Comparison of ENCODE assay signal across 10 cellular contexts in the genomic region with DNA sequence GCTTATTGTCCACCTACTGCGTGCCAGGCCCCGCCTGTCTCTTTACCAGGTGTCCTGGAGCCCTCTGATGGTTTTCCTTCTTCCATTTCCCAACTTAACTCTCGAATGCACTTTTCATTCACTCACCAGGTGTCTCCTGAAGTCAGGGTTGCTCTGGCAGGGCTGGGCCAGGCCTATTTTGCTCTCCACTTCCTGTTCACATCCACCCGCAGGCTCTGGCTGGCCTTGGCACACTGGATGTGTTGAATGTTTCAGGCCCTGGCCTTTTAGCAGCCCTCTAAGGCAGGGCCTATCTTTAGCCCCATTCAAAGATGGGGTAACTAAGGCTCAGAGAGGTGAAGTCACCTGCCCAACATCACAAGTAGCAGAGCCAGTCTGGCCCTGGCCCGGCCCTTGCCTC. TPM values are rescaled to one million over a fixed set of nuclear protein-coding genes. Genes with fewer than 3 reads are reported as not detected.
DNase-seq lines count a peak whose midpoint lies in the region; ATAC-seq and TF ChIP-seq lines count a peak whose summit lies in the region.
"Had no signal": no experiment of that assay in that cellular context is flagged by ENCODE, and none has a peak within 500 bp of the region (broad histone marks: within the 10 kb centered on the region; RNA-seq: fewer than 3 reads in every experiment).

No MANE protein-coding gene starts in this region.

- H3K9me3 Mint-ChIP-seq in activated CD4-positive, alpha-beta T cell treated with anti-CD3 and anti-CD28 coated beads for 36 hours (ENCODE audit: low read depth) = no peaks in the 10 kb centered on the region
- H3K9me3 Mint-ChIP-seq in activated naive CD4-positive, alpha-beta T cell treated with anti-CD3 and anti-CD28 coated beads, Interleukin-2, amount 50 U/mL, for 72 hours = no peaks in the 10 kb centered on the region

- H3K27ac Mint-ChIP-seq in activated CD4-positive, alpha-beta T cell treated with anti-CD3 and anti-CD28 coated beads for 36 hours = peak overlapping the region; percentile 83
- peak overlapping the region; percentile 80 to 92 for H3K27ac Mint-ChIP-seq in activated naive CD4-positive, alpha-beta T cell treated with anti-CD3 and anti-CD28 coated beads, Interleukin-2, amount 50 U/mL, for 72 hours

- no peaks in the 10 kb centered on the region for H3K27me3 Mint-ChIP-seq in activated CD4-positive, alpha-beta T cell treated with anti-CD3 and anti-CD28 coated beads for 36 hours

- no peaks in the 10 kb centered on the region for H3K9me3 ChIP-seq in stomach

- H3K36me3 Mint-ChIP-seq in activated CD4-positive, alpha-beta T cell treated with anti-CD3 and anti-CD28 coated beads for 36 hours (ENCODE audit: low read depth) = peaks cover 14% of the 10 kb centered on the region
- no peaks in the 10 kb centered on the region for H3K36me3 Mint-ChIP-seq in activated naive CD4-positive, alpha-beta T cell treated with anti-CD3 and anti-CD28 coated beads, Interleukin-2, amount 50 U/mL, for 72 hours

- 71 to 88% (median 78%) methylated on average over 5 of the region's 5 CpGs for WGBS in stomach, 5 donors

- POLR2A ChIA-PET in activated CD4-positive, alpha-beta T cell treated with anti-CD3 and anti-CD28 coated beads for 36 hours (lab: Charles Lee) = no interaction called here

- no peak overlapping the region for H3K4me3 Mint-ChIP-seq in activated CD4-positive, alpha-beta T cell treated with anti-CD3 and anti-CD28 coated beads for 36 hours

- H3K4me3 ChIP-seq in stomach = no peak overlapping the region

- no peak for TF ChIP-seq POLR2A in stomach (IDR thresholded peaks at IDR 0.05)

- peaks cover 35 to 61% (median 56%) of the 10 kb centered on the region in 4 donors for H3K36me3 ChIP-seq in stomach

- TF ChIP-seq EP300 in stomach (IDR thresholded peaks at IDR 0.05) = no peak

- intact Hi-C loops in activated CD4-positive, alpha-beta T cell treated with anti-CD3 and anti-CD28 coated beads for 36 hours (cut with DNase I, micrococcal nuclease) = no loop called here
- intact Hi-C loops in left colon (cut with DNase I, micrococcal nuclease) (no loop called here), stomach (cut with DNase I; ENCODE audit: low total_unique reads) (no loop called here)

- CTCF ChIA-PET in activated CD4-positive, alpha-beta T cell treated with anti-CD3 and anti-CD28 coated beads for 36 hours (lab: Charles Lee) = interaction anchor here (1.1 kb wide), 1 partner anchor 30 kb away, joined by 3 read pairs; no protein-coding TSS in a partner anchor

- no peak for TF ChIP-seq CTCF in stomach (IDR thresholded peaks at IDR 0.05)

- H3K27me3 ChIP-seq in stomach = no peaks in the 10 kb centered on the region

- peak overlapping the region; percentile 15 to 63 (median 44) for H3K27ac ChIP-seq in stomach

- DNase-seq in activated CD4-positive, alpha-beta T cell treated with anti-CD3 and anti-CD28 coated beads for 36 hours = no peak
- DNase-seq in activated CD4-positive, alpha-beta T cell treated with anti-CD3 and anti-CD28 coated beads, Interleukin-2, amount 50 U/mL, for 48 hours = no peak
- no peak for DNase-seq in activated naive CD4-positive, alpha-beta T cell treated with anti-CD3 and anti-CD28 coated beads, Interleukin-2, amount 50 U/mL, for 72 hours (ENCODE audit: low spot score in 2 of 2)
- peak in 1 of 2 donors; percentile 23 for DNase-seq in left colon
- no peak for DNase-seq in stomach
- no peak for DNase-seq in NOMO-1 treated with DMSO at 0.1 percent for 48 hours (lab: John Stamatoyannopoulos, UW; ENCODE audit: unreplicated experiment)
- DNase-seq in cortex of kidney (lab: John Stamatoyannopoulos, UW) = no peak
- DNase-seq: dermis blood vessel endothelial cell, NCI-H187 had no signal

- ATAC-seq in activated CD4-positive, alpha-beta T cell treated with anti-CD3 and anti-CD28 coated beads for 36 hours = no peak
- ATAC-seq in activated naive CD4-positive, alpha-beta T cell treated with anti-CD3 and anti-CD28 coated beads, Interleukin-2, amount 50 U/mL, for 72 hours = no peak
- peak; percentile 29 for ATAC-seq in left colon
- ATAC-seq in GM18520 (IDR thresholded peaks at IDR 0.05; ENCODE audit: unreplicated experiment) = no peak

- H3K4me1 ChIP-seq in stomach = peaks cover 23 to 63% (median 43%) of the 10 kb centered on the region in 4 donors

- peaks cover 80% of the 10 kb centered on the region for H3K4me1 Mint-ChIP-seq in activated CD4-positive, alpha-beta T cell treated with anti-CD3 and anti-CD28 coated beads for 36 hours

RNA-seq across cellular contexts. Expression of a gene that starts 16.4 kb away (rescaled TPM):
- 10 to 100 TPM; 14.9 to 15.5 TPM for total RNA-seq in activated CD4-positive, alpha-beta T cell treated with anti-CD3 and anti-CD28 coated beads for 36 hours
- 10 to 100 TPM; 16.3 to 20.9 TPM for total RNA-seq in activated naive CD4-positive, alpha-beta T cell treated with anti-CD3 and anti-CD28 coated beads, Interleukin-2, amount 50 U/mL, for 72 hours
- total RNA-seq in left colon = 10 to 100 TPM; 21.8 to 38.3 TPM
- 10 to 100 TPM; 14.7 to 63.7 (median 25.1) TPM for total RNA-seq in stomach
- polyA plus RNA-seq in stomach = 10 to 100 TPM; 11.2 to 22.7 (median 13.6) TPM

RNA-seq across cellular contexts. Expression of a gene that starts 16.6 kb away (rescaled TPM):
- total RNA-seq in activated CD4-positive, alpha-beta T cell treated with anti-CD3 and anti-CD28 coated beads for 36 hours = 10 to 100 TPM; 14.8 to 18.5 TPM
- total RNA-seq in activated naive CD4-positive, alpha-beta T cell treated with anti-CD3 and anti-CD28 coated beads, Interleukin-2, amount 50 U/mL, for 72 hours = 10 to 100 TPM; 19.9 to 49.0 TPM
- total RNA-seq in left colon (1 to 10 TPM; 2.1 TPM), stomach (10 to 100 TPM in 2 of 5 donors, 1 to 10 TPM in 2, under 1 TPM in 1; 0.58 to 25.7 (median 6.1) TPM)
- 1 to 10 TPM; 4.8 to 7.5 (median 5.3) TPM for polyA plus RNA-seq in stomach

RNA-seq across cellular contexts. Expression of a gene that starts 22.4 kb away (rescaled TPM):
- under 1 TPM; 0.21 to 0.44 TPM for total RNA-seq in activated CD4-positive, alpha-beta T cell treated with anti-CD3 and anti-CD28 coated beads for 36 hours
- under 1 TPM; 0.54 to 0.64 TPM for total RNA-seq in activated naive CD4-positive, alpha-beta T cell treated with anti-CD3 and anti-CD28 coated beads, Interleukin-2, amount 50 U/mL, for 72 hours
- total RNA-seq in left colon (1 to 10 TPM; 1.5 to 7.1 TPM), stomach (10 to 100 TPM in 4 of 5 donors, 1 to 10 TPM in 1; 1.4 to 37.3 (median 13.8) TPM)
- 10 to 100 TPM; 43.9 to 55.8 (median 49.1) TPM for polyA plus RNA-seq in stomach

RNA-seq across cellular contexts. Expression of a gene that starts 49.0 kb away (rescaled TPM):
- 1 to 10 TPM; 4.8 to 5.0 TPM for total RNA-seq in activated CD4-positive, alpha-beta T cell treated with anti-CD3 and anti-CD28 coated beads for 36 hours
- total RNA-seq in activated naive CD4-positive, alpha-beta T cell treated with anti-CD3 and anti-CD28 coated beads, Interleukin-2, amount 50 U/mL, for 72 hours = 1 to 10 TPM; 5.1 to 5.6 TPM
- 10 to 100 TPM; 12.1 to 12.8 TPM for total RNA-seq in left colon
- total RNA-seq in stomach = 10 to 100 TPM in 1 of 5 donors, 1 to 10 TPM in 3, under 1 TPM in 1; 0.58 to 17.1 (median 9.4) TPM
- 1 to 10 TPM; 3.2 to 8.1 (median 6.2) TPM for polyA plus RNA-seq in stomach

RNA-seq across cellular contexts. Expression of a gene that starts 49.1 kb away (rescaled TPM):
- 100 to 1,000 TPM; 102 to 124 TPM for total RNA-seq in activated CD4-positive, alpha-beta T cell treated with anti-CD3 and anti-CD28 coated beads for 36 hours
- 100 to 1,000 TPM; 110 to 123 TPM for total RNA-seq in activated naive CD4-positive, alpha-beta T cell treated with anti-CD3 and anti-CD28 coated beads, Interleukin-2, amount 50 U/mL, for 72 hours
- 10 to 100 TPM; 19.6 to 23.6 TPM for total RNA-seq in left colon
- 10 to 100 TPM; 26.3 to 79.9 (median 51.0) TPM for total RNA-seq in stomach
- 10 to 100 TPM in 1 of 3 donors, 1 to 10 TPM in 2; 4.4 to 10.1 (median 9.9) TPM for polyA plus RNA-seq in stomach
